16 cellular contexts compared by ENCODE assay signal in genomic region chr11:2767751-2768150, GRCh38.
"Had no signal": no experiment of that assay in that cellular context is flagged by ENCODE, and none has a peak within 500 bp of the region (broad histone marks: within the 10 kb centered on the region; RNA-seq: fewer than 3 reads in every experiment).

No MANE protein-coding gene starts in this region.

- H3K9me3 Mint-ChIP-seq: T-cell had no signal

- H3K36me3 ChIP-seq: esophagus squamous epithelium, pancreas, transverse colon had no signal

- ATAC-seq: pancreas; stimulated activated memory B cell treated with anti-CD40 and anti-IgM and Interleukin-4, amounts not matched to agents 10 μg/mL and 1 μg/mL and 100 μg/mL, for 72 hours; T-cell had no signal

- H3K27ac Mint-ChIP-seq: activated naive CD8-positive, alpha-beta T cell; stimulated activated memory B cell treated with anti-CD40 and anti-IgM and Interleukin-4, amounts not matched to agents 10 μg/mL and 1 μg/mL and 100 μg/mL, for 72 hours; T-cell had no signal

- H3K4me3 Mint-ChIP-seq: activated naive CD8-positive, alpha-beta T cell; brain; neural crest cell; stimulated activated memory B cell treated with anti-CD40 and anti-IgM and Interleukin-4, amounts not matched to agents 10 μg/mL and 1 μg/mL and 100 μg/mL, for 72 hours; T-cell had no signal

- H3K4me3 ChIP-seq: dorsolateral prefrontal cortex, esophagus squamous epithelium, pancreas, transverse colon had no signal

- H3K36me3 Mint-ChIP-seq: brain had no signal

- H3K4me1 ChIP-seq: esophagus squamous epithelium, pancreas, transverse colon had no signal

- H3K9me3 ChIP-seq: esophagus squamous epithelium, pancreas, transverse colon had no signal

- DNase-seq: activated effector memory CD4-positive, alpha-beta T cell treated with Interleukin-2 at 50 U/mL for 16 hours; activated T-cell treated with anti-CD3 and anti-CD28 coated beads for 4 hours; amygdala; esophagus squamous epithelium; foreskin fibroblast; mesendoderm; retina; transverse colon had no signal

- H3K27me3 Mint-ChIP-seq: activated naive CD8-positive, alpha-beta T cell; stimulated activated memory B cell treated with anti-CD40 and anti-IgM and Interleukin-4, amounts not matched to agents 10 μg/mL and 1 μg/mL and 100 μg/mL, for 72 hours; T-cell had no signal

- H3K27me3 ChIP-seq: dorsolateral prefrontal cortex, esophagus squamous epithelium, pancreas, transverse colon had no signal

- H3K27ac ChIP-seq: dorsolateral prefrontal cortex, esophagus squamous epithelium, pancreas, transverse colon, VCaP had no signal
